In genomic region chr16:66427036-66427446, GRCh38 we compare ENCODE assay signal across 8 cellular contexts. TPM values are rescaled to one million over a fixed set of nuclear protein-coding genes. Genes with fewer than 3 reads are reported as not detected.
A peak's percentile ranks its signal among the peaks of the same experiment; 100 is the strongest.
DNase-seq lines count a peak whose midpoint lies in the region; ATAC-seq lines count a peak whose summit lies in the region.

TSS of gene BEAN1 (plus strand) at chr16:66427295. CDS start at chr16:66437677, 10,382 bp downstream.

- H3K27me3 Mint-ChIP-seq in activated CD8-positive, alpha-beta T cell treated with anti-CD3 and anti-CD28 coated beads, Interleukin-2, amount 10 ng/mL, durations not matched to agents 7 days and 5 days (ENCODE audit: low read depth) = peaks cover 77% of the 10 kb centered on the region

- H3K27ac ChIP-seq in right cardiac atrium (ENCODE audit: low read length) = no peak within 1 kb of the TSS
- H3K27ac ChIP-seq in skeletal muscle tissue (ENCODE audit: low read depth, low read length) = no peak within 1 kb of the TSS

- CTCF ChIA-PET in activated CD8-positive, alpha-beta T cell treated with anti-CD3 and anti-CD28 coated beads, Interleukin-2, amount 10 ng/mL, durations not matched to agents 7 days and 5 days (lab: Charles Lee) = no interaction called here

- no peaks in the 10 kb centered on the region for H3K27me3 ChIP-seq in right cardiac atrium (ENCODE audit: control insufficient read depth, insufficient read depth)
- peaks cover 40 to 59% (median 46%) of the 10 kb centered on the region in 3 donors for H3K27me3 ChIP-seq in skeletal muscle tissue (ENCODE audit: control insufficient read depth in 3 of 3, insufficient read depth in 3 of 3, low read length in 3 of 3)

- H3K27ac Mint-ChIP-seq in activated CD8-positive, alpha-beta T cell treated with anti-CD3 and anti-CD28 coated beads, Interleukin-2, amount 10 ng/mL, durations not matched to agents 7 days and 5 days = no peak within 1 kb of the TSS

- peak within 1 kb of the TSS; percentile 11 for H3K4me3 Mint-ChIP-seq in activated CD8-positive, alpha-beta T cell treated with anti-CD3 and anti-CD28 coated beads, Interleukin-2, amount 10 ng/mL, durations not matched to agents 7 days and 5 days

- peak within 1 kb of the TSS in 1 of 3 donors; percentile 60 for H3K9ac ChIP-seq in skeletal muscle tissue (ENCODE audit: low read depth in 1 of 3, low read length in 3 of 3)

- H3K4me3 ChIP-seq in right cardiac atrium (ENCODE audit: low read length) = peak within 1 kb of the TSS; percentile 90
- peak within 1 kb of the TSS; percentile 43 to 56 (median 51) for H3K4me3 ChIP-seq in skeletal muscle tissue (ENCODE audit: low read length in 3 of 3)

- peaks cover 2% of the 10 kb centered on the region for H3K4me1 ChIP-seq in right cardiac atrium (ENCODE audit: control insufficient read depth, insufficient read depth, low read length)
- peaks cover 4 to 15% (median 10%) of the 10 kb centered on the region in 3 donors for H3K4me1 ChIP-seq in skeletal muscle tissue (ENCODE audit: control insufficient read depth in 3 of 3, insufficient read depth in 3 of 3, low read length in 3 of 3)

- DNase-seq in NCI-H2029 (lab: John Stamatoyannopoulos, UW) (peak; percentile 16), NCI-H2029 treated with DMSO at 0.1 percent for 48 hours (lab: John Stamatoyannopoulos, UW) (no peak), right cardiac atrium (peak; percentile 40 to 78 (median 76)), DMS153 (lab: John Stamatoyannopoulos, UW) (no peak), NCI-H2171 treated with DMSO at 0.1 percent for 48 hours (lab: John Stamatoyannopoulos, UW) (no peak), dedifferentiated amniotic fluid mesenchymal stem cell (ENCODE audit: extremely low spot score) (no peak)
- DNase-seq in activated CD8-positive, alpha-beta T cell treated with anti-CD3 and anti-CD28 coated beads, Interleukin-2, amount 10 ng/mL, durations not matched to agents 7 days and 5 days = no peak

- H3K4me1 Mint-ChIP-seq in activated CD8-positive, alpha-beta T cell treated with anti-CD3 and anti-CD28 coated beads, Interleukin-2, amount 10 ng/mL, durations not matched to agents 7 days and 5 days (ENCODE audit: low read depth) = no peaks in the 10 kb centered on the region

- no peaks in the 10 kb centered on the region for H3K36me3 ChIP-seq in skeletal muscle tissue (ENCODE audit: control insufficient read depth in 3 of 3, insufficient read depth in 3 of 3, low read length in 3 of 3)

- H3K9me3 Mint-ChIP-seq in activated CD8-positive, alpha-beta T cell treated with anti-CD3 and anti-CD28 coated beads, Interleukin-2, amount 10 ng/mL, durations not matched to agents 7 days and 5 days (ENCODE audit: insufficient read depth) = no peaks in the 10 kb centered on the region

- H3K9me3 ChIP-seq in right cardiac atrium (ENCODE audit: control insufficient read depth, low read length) (no peaks in the 10 kb centered on the region), skeletal muscle tissue (ENCODE audit: control insufficient read depth in 3 of 3, low read length in 3 of 3) (no peaks in the 10 kb centered on the region)

- POLR2A ChIA-PET in activated CD8-positive, alpha-beta T cell treated with anti-CD3 and anti-CD28 coated beads, Interleukin-2, amount 10 ng/mL, durations not matched to agents 7 days and 5 days (lab: Charles Lee) = no interaction called here

- under 1% methylated on average over 65 of the region's 66 CpGs for WGBS in right cardiac atrium

- peak; percentile 34 for ATAC-seq in activated CD8-positive, alpha-beta T cell treated with anti-CD3 and anti-CD28 coated beads, Interleukin-2, amount 10 ng/mL, durations not matched to agents 7 days and 5 days
- ATAC-seq in right cardiac atrium = peak; percentile 51 to 61

- intact Hi-C loops in right cardiac atrium (cut with DNase I) = no loop called here

- H3K36me3 Mint-ChIP-seq in activated CD8-positive, alpha-beta T cell treated with anti-CD3 and anti-CD28 coated beads, Interleukin-2, amount 10 ng/mL, durations not matched to agents 7 days and 5 days (ENCODE audit: low read depth) = no peaks in the 10 kb centered on the region

RNA-seq across cellular contexts. Expression of gene BEAN1, which starts in this region (rescaled TPM):
- total RNA-seq in activated CD8-positive, alpha-beta T cell treated with anti-CD3 and anti-CD28 coated beads, Interleukin-2, amount 10 ng/mL, durations not matched to agents 7 days and 5 days = not detected
- total RNA-seq in right cardiac atrium = 1 to 10 TPM in 3 of 4 donors, under 1 TPM in 1; 0.79 to 1.5 (median 1.2) TPM
- polyA plus RNA-seq in right cardiac atrium = 0.41 TPM
- not detected for total RNA-seq in skeletal muscle tissue

Comparison
In these comparisons a context has a peak if more than half of its experiments do, and no peak if none do; other contexts are left out.
1. DNase-seq: peak in NCI-H2029 (single experiment) and right cardiac atrium (3 of 3); none in NCI-H2029 treated with DMSO at 0.1 percent for 48 hours (single experiment), activated CD8-positive, alpha-beta T cell treated with anti-CD3 and anti-CD28 coated beads, Interleukin-2, amount 10 ng/mL, durations not matched to agents 7 days and 5 days (single experiment), DMS153 (single experiment), NCI-H2171 treated with DMSO at 0.1 percent for 48 hours (single experiment) and dedifferentiated amniotic fluid mesenchymal stem cell (single experiment).
2. Peak in ATAC-seq in activated CD8-positive, alpha-beta T cell treated with anti-CD3 and anti-CD28 coated beads, Interleukin-2, amount 10 ng/mL, durations not matched to agents 7 days and 5 days; RNA of the gene not detected or under 1 TPM.